Comparison of ENCODE assay signal across 10 cellular contexts in genomic region chr3:186268616-186269448, GRCh38.
DNase-seq lines count a peak whose midpoint lies in the region; ATAC-seq and TF ChIP-seq lines count a peak whose summit lies in the region.
"Had no signal": no experiment of that assay in that cellular context is flagged by ENCODE, and none has a peak within 500 bp of the region (broad histone marks: within the 10 kb centered on the region; RNA-seq: fewer than 3 reads in every experiment).

No MANE protein-coding gene starts in this region.

- H3K79me2 ChIP-seq in SK-N-SH (ENCODE audit: insufficient read depth), result no peaks in the 10 kb centered on the region

- H3K4me2 ChIP-seq in SK-N-SH, result no peak overlapping the region

- DNase-seq in AG04450 (ENCODE audit: low read depth, low spot score), result no peak
- no peak for DNase-seq in SK-N-SH
- peak in 1 of 2 donors; percentile 45 for DNase-seq in foreskin fibroblast
- no peak for DNase-seq in activated naive CD4-positive, alpha-beta T cell treated with anti-CD3 and anti-CD28 coated beads, Interleukin-2, amount 50 U/mL, for 16 hours
- DNase-seq in activated naive CD4-positive, alpha-beta T cell treated with anti-CD3 and anti-CD28 coated beads, Interleukin-2, amount 50 U/mL, for 72 hours (ENCODE audit: low spot score in 2 of 2), result no peak
- DNase-seq in nucleus accumbens (lab: John Stamatoyannopoulos, UW), result no peak
- DNase-seq: activated naive CD4-positive, alpha-beta T cell treated with anti-CD3 and anti-CD28 coated beads, Interleukin-2, amount 10 ng/mL, durations not matched to agents 7 days and 5 days had no signal

- no peak overlapping the region for H3K27ac ChIP-seq in AG04450 (ENCODE audit: low read depth, low read length)
- H3K27ac ChIP-seq in SK-N-SH (ENCODE audit: low read depth in 2 of 2, low read length in 1 of 2), result no peak overlapping the region
- H3K27ac ChIP-seq: epithelial cell of prostate had no signal

- TF ChIP-seq EP300 in SK-N-SH (IDR thresholded peaks at IDR 0.05; ENCODE audit: borderline replicate concordance in 1 of 2, low read depth in 1 of 2, low read length in 1 of 2), result no peak

- peaks cover 22% of the 10 kb centered on the region for H3K27me3 ChIP-seq in AG04450 (ENCODE audit: control insufficient read depth, insufficient read depth, low read length)
- peaks cover 6% of the 10 kb centered on the region; the same call in 1 of the 2 replicates for H3K27me3 ChIP-seq in SK-N-SH (ENCODE audit: insufficient read depth)

- H3F3A ChIP-seq in SK-N-SH (replicated peaks; ENCODE audit: insufficient read depth), result no peaks in the 10 kb centered on the region

- TF ChIP-seq CTCF in AG04450 (IDR thresholded peaks at IDR 0.05; ENCODE audit: low read depth, low read length) (peak; percentile 52), GM12874 (IDR thresholded peaks at IDR 0.05; ENCODE audit: insufficient read depth, low read depth, low read length) (peak; percentile 30; the same call in 1 of the 2 replicates), SK-N-SH (IDR thresholded peaks at IDR 0.05) (peak; percentile 33), foreskin fibroblast (IDR thresholded peaks at IDR 0.05; ENCODE audit: low read depth, low read length) (peak; percentile 36)

- H3K9me3 ChIP-seq in AG04450 (ENCODE audit: control insufficient read depth, insufficient read depth, low read length), result no peaks in the 10 kb centered on the region
- no peaks in the 10 kb centered on the region for H3K9me3 ChIP-seq in SK-N-SH

- POLR2A ChIA-PET in AG04450 (lab: Yijun Ruan, JAX) (no interaction called here), SK-N-SH (lab: Yijun Ruan, JAX) (no interaction called here)

- H3K9me3 Mint-ChIP-seq in activated naive CD4-positive, alpha-beta T cell treated with anti-CD3 and anti-CD28 coated beads, Interleukin-2, amount 50 U/mL, for 72 hours, result no peaks in the 10 kb centered on the region
- H3K9me3 Mint-ChIP-seq: activated naive CD4-positive, alpha-beta T cell treated with anti-CD3 and anti-CD28 coated beads, Interleukin-2, amount 10 ng/mL, durations not matched to agents 7 days and 5 days had no signal

- no peak for ATAC-seq in activated naive CD4-positive, alpha-beta T cell treated with anti-CD3 and anti-CD28 coated beads, Interleukin-2, amount 50 U/mL, for 72 hours
- no peak for ATAC-seq in GM21825 (IDR thresholded peaks at IDR 0.05; ENCODE audit: unreplicated experiment)

- H3K9ac ChIP-seq in SK-N-SH, result no peak overlapping the region

- no peaks in the 10 kb centered on the region for H3K36me3 ChIP-seq in SK-N-SH (replicated peaks in 1 of 2; ENCODE audit: control insufficient read depth in 1 of 2, insufficient read depth in 2 of 2, low read length in 1 of 2)

- H4K20me1 ChIP-seq in SK-N-SH (ENCODE audit: insufficient read depth), result no peaks in the 10 kb centered on the region

- no peaks in the 10 kb centered on the region for H3K36me3 Mint-ChIP-seq in activated naive CD4-positive, alpha-beta T cell treated with anti-CD3 and anti-CD28 coated beads, Interleukin-2, amount 50 U/mL, for 72 hours
- H3K36me3 Mint-ChIP-seq: activated naive CD4-positive, alpha-beta T cell treated with anti-CD3 and anti-CD28 coated beads, Interleukin-2, amount 10 ng/mL, durations not matched to agents 7 days and 5 days had no signal

- H2AFZ ChIP-seq in SK-N-SH (ENCODE audit: low read depth), result no peak overlapping the region

- 67% methylated on average over 26 of the region's 29 CpGs for WGBS in SK-N-SH (ENCODE audit: low lambda C conversion rate)

- 0 out of 2 replicates have a peak, but pooled peaks have one; percentile 26 for TF ChIP-seq RAD21 in SK-N-SH (IDR thresholded peaks at IDR 0.05; ENCODE audit: low read length)

- H3K27ac Mint-ChIP-seq in activated naive CD4-positive, alpha-beta T cell treated with anti-CD3 and anti-CD28 coated beads, Interleukin-2, amount 50 U/mL, for 72 hours, result no peak overlapping the region
- H3K27ac Mint-ChIP-seq: activated naive CD4-positive, alpha-beta T cell treated with anti-CD3 and anti-CD28 coated beads, Interleukin-2, amount 10 ng/mL, durations not matched to agents 7 days and 5 days had no signal

- no peaks in the 10 kb centered on the region for H3K9me2 ChIP-seq in SK-N-SH

- CTCF ChIA-PET in AG04450 (lab: Charles Lee) (interaction anchor here (0.6 to 4.6 kb wide), 7 partner anchors 9 to 301 kb away, joined by 3 to 28 read pairs (median 4); partner anchors contain the start of gene DNAJB11), SK-N-SH (lab: Yijun Ruan, JAX) (interaction anchor here (1.0 to 5.8 kb wide), 3 partner anchors 9 to 271 kb away, joined by 3 to 36 read pairs (median 4); no protein-coding TSS in a partner anchor)

- H3K4me3 ChIP-seq in AG04450 (ENCODE audit: low read depth, low read length) (no peak overlapping the region), SK-N-SH (ENCODE audit: low read depth in 2 of 2, low read length in 1 of 2) (no peak overlapping the region), foreskin fibroblast (ENCODE audit: low read depth in 1 of 2, low read length in 2 of 2) (no peak overlapping the region)

- H3K4me1 ChIP-seq in SK-N-SH (ENCODE audit: control insufficient read depth in 1 of 2, insufficient read depth in 2 of 2, low read depth in 1 of 2, low read length in 1 of 2), result no peaks in the 10 kb centered on the region; a peak in 1 of 4 replicates

TF ChIP-seq in SK-N-SH, 30 proteins besides CTCF, POLR2A, EP300 and RAD21:
- TF ChIP-seq SMC3 (IDR thresholded peaks at IDR 0.05; ENCODE audit: low read depth, low read length) (peak; percentile 22), REST (IDR thresholded peaks at IDR 0.05; ENCODE audit: low read depth, low read length) (no peak), RFX5 (IDR thresholded peaks at IDR 0.05; ENCODE audit: low read length) (no peak), POLR2AphosphoS5 (IDR thresholded peaks at IDR 0.05; ENCODE audit: low read depth, low read length) (no peak), RXRA (IDR thresholded peaks at IDR 0.05; ENCODE audit: borderline replicate concordance, low read depth) (no peak), RCOR1 (IDR thresholded peaks at IDR 0.05; ENCODE audit: low read length) (no peak), GATA2 (CRISPR knock-in tag; IDR thresholded peaks at IDR 0.05) (no peak), USF2 (IDR thresholded peaks at IDR 0.05; ENCODE audit: borderline replicate concordance, low read depth, low read length) (no peak)
- TF ChIP-seq, protein P1, sequence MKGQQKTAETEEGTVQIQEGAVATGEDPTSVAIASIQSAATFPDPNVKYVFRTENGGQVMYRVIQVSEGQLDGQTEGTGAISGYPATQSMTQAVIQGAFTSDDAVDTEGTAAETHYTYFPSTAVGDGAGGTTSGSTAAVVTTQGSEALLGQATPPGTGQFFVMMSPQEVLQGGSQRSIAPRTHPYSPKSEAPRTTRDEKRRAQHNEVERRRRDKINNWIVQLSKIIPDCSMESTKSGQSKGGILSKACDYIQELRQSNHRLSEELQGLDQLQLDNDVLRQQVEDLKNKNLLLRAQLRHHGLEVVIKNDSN (IDR thresholded peaks at IDR 0.05; ENCODE audit: borderline replicate concordance, low read depth), result no peak
